Comparison of ENCODE assay signal across 9 cellular contexts in genomic region chr1:36125129-36125991, GRCh38. TPM values are rescaled to one million over a fixed set of nuclear protein-coding genes. Genes with fewer than 3 reads are reported as not detected.
A peak's percentile ranks its signal among the peaks of the same experiment; 100 is the strongest.
DNase-seq lines count a peak whose midpoint lies in the region; ATAC-seq and TF ChIP-seq lines count a peak whose summit lies in the region.
"Had no signal": no experiment of that assay in that cellular context is flagged by ENCODE, and none has a peak within 500 bp of the region (broad histone marks: within the 10 kb centered on the region; RNA-seq: fewer than 3 reads in every experiment).

COL8A2 (minus strand) TSS chr1:36125222; CDS start chr1:36100242, 24,980 bp downstream.

- 0 out of 2 replicates have a peak within 1 kb of the TSS, but pooled peaks have one; percentile 21 for H3K4me3 ChIP-seq in WI38 (ENCODE audit: low read depth, low read length)
- H3K4me3 ChIP-seq in left ventricle myocardium inferior: peak within 1 kb of the TSS; percentile 61

- H3K27me3 ChIP-seq in left ventricle myocardium inferior (ENCODE audit: low read depth): peaks cover 22% of the 10 kb centered on the region

- DNase-seq in EH (ENCODE audit: low read depth) (peak; percentile 14), left ventricle myocardium inferior (peak; percentile 46), sciatic nerve (ENCODE audit: low spot score) (peak; percentile 77), NCI-H345 treated with DMSO at 0.1 percent for 48 hours (lab: John Stamatoyannopoulos, UW; ENCODE audit: unreplicated experiment) (no peak)
- DNase-seq in NK-92 treated with Interleukin-12 subunit alpha and Interleukin-12 subunit beta, amount 100 ng/mL, for 24 hours (lab: John Stamatoyannopoulos, UW): no peak
- DNase-seq: NCI-H1092 had no signal

- intact Hi-C loops in left ventricle myocardium inferior (cut with micrococcal nuclease): no loop called here
- intact Hi-C loops in sciatic nerve (cut with DNase I): no loop called here

- H3K9me3 ChIP-seq in left ventricle myocardium inferior (replicated peaks): no peaks in the 10 kb centered on the region

- peaks cover 14% of the 10 kb centered on the region for H3K4me1 ChIP-seq in left ventricle myocardium inferior

- TF ChIP-seq CTCF in WI38 (IDR thresholded peaks at IDR 0.05; ENCODE audit: low read depth, low read length) (no peak), left ventricle myocardium inferior (IDR thresholded peaks at IDR 0.05; ENCODE audit: borderline replicate concordance) (no peak)

- ATAC-seq in sciatic nerve: peak; percentile 61
- ATAC-seq in HG03025 (IDR thresholded peaks at IDR 0.05; ENCODE audit: low FRiP score, unreplicated experiment): no peak
- ATAC-seq in GM21367 (IDR thresholded peaks at IDR 0.05; ENCODE audit: unreplicated experiment): no peak

- no peaks in the 10 kb centered on the region for H3K36me3 ChIP-seq in left ventricle myocardium inferior

- H3K27ac ChIP-seq in left ventricle myocardium inferior (replicated peaks): no peak within 1 kb of the TSS

RNA-seq across cellular contexts. Expression of gene COL8A2, which starts in this region (rescaled TPM):
- total RNA-seq in left ventricle myocardium inferior (1.2 TPM), sciatic nerve (47.3 TPM)

Comparison
In these comparisons a context has a peak if more than half of its experiments do, and no peak if none do; other contexts are left out.
1. RNA of gene COL8A2 (total RNA-seq): 47.3 TPM in sciatic nerve (single experiment); 1.2 TPM in left ventricle myocardium inferior (single experiment); every median in the first group is over 10 times any median in the second.
2. DNase-seq: peak in EH (single experiment), left ventricle myocardium inferior (single experiment) and sciatic nerve (single experiment); none in NK-92 treated with Interleukin-12 subunit alpha and Interleukin-12 subunit beta, amount 100 ng/mL, for 24 hours (single experiment) and NCI-H345 treated with DMSO at 0.1 percent for 48 hours (single experiment).